In the genomic region with DNA sequence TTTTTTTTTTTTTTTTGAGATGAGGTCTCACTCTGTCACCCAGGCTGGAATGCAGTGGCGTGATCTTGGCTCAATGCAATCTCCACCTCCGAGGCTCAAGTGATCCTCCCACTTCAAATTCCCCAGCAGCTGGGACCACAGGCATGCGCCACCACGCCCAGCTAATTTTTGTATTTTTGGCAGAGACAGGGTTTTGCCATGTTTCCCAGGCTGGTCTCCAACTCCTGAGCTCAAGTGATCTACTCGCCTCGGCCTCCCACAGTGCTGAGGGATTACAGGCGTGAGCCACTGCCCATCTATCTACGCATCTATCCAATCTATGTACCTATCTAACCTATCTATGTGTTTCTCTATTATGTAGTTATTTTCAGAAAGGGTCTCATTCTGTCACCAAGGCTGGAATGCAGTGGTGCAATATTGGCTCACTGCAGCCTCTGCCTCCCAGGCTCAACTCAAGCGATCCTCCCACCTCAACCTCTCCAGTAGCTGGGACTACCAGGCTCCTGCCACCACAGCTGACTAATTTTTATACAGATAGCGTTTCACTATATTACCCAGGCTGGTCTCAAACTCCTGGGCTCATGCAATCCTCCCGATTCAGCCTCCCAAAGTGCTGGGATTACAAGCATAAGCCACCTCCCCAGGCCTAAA, we compare ENCODE assay signal across 10 cellular contexts. TPM values are rescaled to one million over a fixed set of nuclear protein-coding genes. Genes with fewer than 3 reads are reported as not detected.
A peak's percentile ranks its signal among the peaks of the same experiment; 100 is the strongest.
DNase-seq lines count a peak whose midpoint lies in the region; ATAC-seq, FAIRE-seq and TF ChIP-seq lines count a peak whose summit lies in the region.
"Had no signal": no experiment of that assay in that cellular context is flagged by ENCODE, and none has a peak within 500 bp of the region (broad histone marks: within the 10 kb centered on the region; RNA-seq: fewer than 3 reads in every experiment).

No MANE protein-coding gene starts in this region.

- intact Hi-C loops in upper lobe of right lung (cut with DNase I) (no loop called here), vagina (cut with DNase I) (no loop called here)

- peaks cover 90% of the 10 kb centered on the region for H4K20me1 ChIP-seq in astrocyte (ENCODE audit: insufficient read depth, low read length)

- H3K9me3 ChIP-seq in astrocyte (ENCODE audit: insufficient read depth, low read depth, low read length): no peaks in the 10 kb centered on the region
- no peaks in the 10 kb centered on the region for H3K9me3 ChIP-seq in upper lobe of right lung
- H3K9me3 ChIP-seq in vagina: no peaks in the 10 kb centered on the region

- H3K27ac ChIP-seq in astrocyte (ENCODE audit: low read depth, low read length) (peak overlapping the region; percentile 85), upper lobe of right lung (peak overlapping the region; percentile 3), vagina (no peak overlapping the region)

- H3K79me2 ChIP-seq in astrocyte (ENCODE audit: insufficient read depth, low read length): peaks cover 100% of the 10 kb centered on the region

- ATAC-seq in upper lobe of right lung: peak; percentile 89

- peaks cover 11% of the 10 kb centered on the region for H3K36me3 Mint-ChIP-seq in activated naive CD4-positive, alpha-beta T cell treated with anti-CD3 and anti-CD28 coated beads, Interleukin-2, amount 50 U/mL, for 24 hours
- H3K36me3 Mint-ChIP-seq in astrocyte (ENCODE audit: low read depth, unreplicated experiment): peaks cover 10% of the 10 kb centered on the region
- H3K36me3 Mint-ChIP-seq in nephron progenitor cell (ENCODE audit: low read depth): peaks cover 51% of the 10 kb centered on the region

- no peak for TF ChIP-seq CTCF in astrocyte (IDR thresholded peaks at IDR 0.05; ENCODE audit: insufficient read depth, low read depth, low read length)
- TF ChIP-seq CTCF in upper lobe of right lung (IDR thresholded peaks at IDR 0.05): no peak
- no peak for TF ChIP-seq CTCF in nephron progenitor cell (IDR thresholded peaks at IDR 0.05)
- no peak for TF ChIP-seq CTCF in vagina (IDR thresholded peaks at IDR 0.05)

- no peak overlapping the region for H3K4me3 ChIP-seq in astrocyte (ENCODE audit: insufficient read depth, low read depth, low read length)
- H3K4me3 ChIP-seq in upper lobe of right lung: no peak overlapping the region
- H3K4me3 ChIP-seq in vagina: no peak overlapping the region

- H3K4me1 ChIP-seq in astrocyte (ENCODE audit: insufficient read depth, low read length) (peaks cover 15% of the 10 kb centered on the region), upper lobe of right lung (peaks cover 26% of the 10 kb centered on the region), vagina (peaks cover 40% of the 10 kb centered on the region)

- no peak for FAIRE-seq in astrocyte (lab: Jason Lieb, UNC)

- no peaks in the 10 kb centered on the region for H3K9me3 Mint-ChIP-seq in activated naive CD4-positive, alpha-beta T cell treated with anti-CD3 and anti-CD28 coated beads, Interleukin-2, amount 50 U/mL, for 24 hours
- H3K9me3 Mint-ChIP-seq in astrocyte (ENCODE audit: unreplicated experiment): no peaks in the 10 kb centered on the region
- peaks cover 22% of the 10 kb centered on the region for H3K9me3 Mint-ChIP-seq in nephron progenitor cell
- H3K9me3 Mint-ChIP-seq: neural crest cell had no signal

- no peaks in the 10 kb centered on the region for H3K27me3 Mint-ChIP-seq in activated naive CD4-positive, alpha-beta T cell treated with anti-CD3 and anti-CD28 coated beads, Interleukin-2, amount 50 U/mL, for 24 hours
- H3K27me3 Mint-ChIP-seq in astrocyte (ENCODE audit: low read depth, unreplicated experiment): no peaks in the 10 kb centered on the region
- H3K27me3 Mint-ChIP-seq in nephron progenitor cell (ENCODE audit: low read depth, poor library complexity): no peaks in the 10 kb centered on the region

- peak overlapping the region; percentile 79 for H3K27ac Mint-ChIP-seq in activated naive CD4-positive, alpha-beta T cell treated with anti-CD3 and anti-CD28 coated beads, Interleukin-2, amount 50 U/mL, for 24 hours
- H3K27ac Mint-ChIP-seq in astrocyte (ENCODE audit: unreplicated experiment): peak overlapping the region; percentile 98
- H3K27ac Mint-ChIP-seq in nephron progenitor cell: no peak overlapping the region

- H2AFZ ChIP-seq in astrocyte (ENCODE audit: low read depth, low read length): no peak overlapping the region

- H3K4me2 ChIP-seq in astrocyte (ENCODE audit: low read length): peak overlapping the region; percentile 70

- TF ChIP-seq POLR2A in vagina (IDR thresholded peaks at IDR 0.05): no peak

- H3K36me3 ChIP-seq in astrocyte (ENCODE audit: insufficient read depth, low read length): peaks cover 17% of the 10 kb centered on the region
- H3K36me3 ChIP-seq in upper lobe of right lung: peaks cover 23% of the 10 kb centered on the region
- H3K36me3 ChIP-seq in vagina: peaks cover 0 to 20% of the 10 kb centered on the region in 2 donors

- no peak overlapping the region for H3K4me3 Mint-ChIP-seq in activated naive CD4-positive, alpha-beta T cell treated with anti-CD3 and anti-CD28 coated beads, Interleukin-2, amount 50 U/mL, for 24 hours
- H3K4me3 Mint-ChIP-seq in astrocyte (ENCODE audit: unreplicated experiment) (peak overlapping the region; percentile 40), nephron progenitor cell (no peak overlapping the region)
- H3K4me3 Mint-ChIP-seq: neural crest cell had no signal

- no peak for DNase-seq in activated naive CD4-positive, alpha-beta T cell (lab: John Stamatoyannopoulos, UW)
- DNase-seq in astrocyte (ENCODE audit: low read depth) (peak; percentile 91), kidney tubule cell (ENCODE audit: low spot score) (peak; percentile 37), upper lobe of right lung (peak; percentile 73), NOMO-1 treated with DMSO at 0.1 percent for 48 hours (lab: John Stamatoyannopoulos, UW; ENCODE audit: unreplicated experiment) (no peak), nephron progenitor cell (no peak), vagina (ENCODE audit: extremely low spot score in 2 of 2) (no peak)
- DNase-seq: dermis blood vessel endothelial cell had no signal

- H3K4me1 Mint-ChIP-seq in activated naive CD4-positive, alpha-beta T cell treated with anti-CD3 and anti-CD28 coated beads, Interleukin-2, amount 50 U/mL, for 24 hours: peaks cover 61% of the 10 kb centered on the region
- H3K4me1 Mint-ChIP-seq in astrocyte (ENCODE audit: low read depth, unreplicated experiment) (peaks cover 10% of the 10 kb centered on the region), nephron progenitor cell (peaks cover 4% of the 10 kb centered on the region)

- H3K27me3 ChIP-seq in astrocyte (ENCODE audit: insufficient read depth, low read length) (no peaks in the 10 kb centered on the region), upper lobe of right lung (no peaks in the 10 kb centered on the region), vagina (no peaks in the 10 kb centered on the region)

- H3K9ac ChIP-seq in astrocyte (ENCODE audit: low read length): peak overlapping the region; percentile 39

RNA-seq across cellular contexts. Expression of gene GPX1, which starts 20.2 kb away (rescaled TPM):
- total RNA-seq in astrocyte: 208 and 268 TPM in 2 replicates
- total RNA-seq in upper lobe of right lung: 415 TPM
- 326 TPM for total RNA-seq in vagina

RNA-seq across cellular contexts. Expression of gene RHOA, which starts 33.4 kb away (rescaled TPM):
- total RNA-seq in astrocyte (538 and 553 TPM in 2 replicates), upper lobe of right lung (543 TPM), vagina (377 TPM)

RNA-seq across cellular contexts. Expression of gene TCTA, which starts 33.8 kb away (rescaled TPM):
- total RNA-seq in astrocyte (14.7 and 15.3 TPM in 2 replicates), upper lobe of right lung (38.1 TPM), vagina (16.7 TPM)

RNA-seq across cellular contexts. Expression of gene USP4, which starts 38.5 kb away (rescaled TPM):
- 31.8 and 33.8 TPM in 2 replicates for total RNA-seq in astrocyte
- 69.6 TPM for total RNA-seq in upper lobe of right lung
- 45.2 TPM for total RNA-seq in vagina

RNA-seq across cellular contexts. Expression of gene AMT, which starts 43.9 kb away (rescaled TPM):
- total RNA-seq in astrocyte (4.0 and 5.2 TPM in 2 replicates), upper lobe of right lung (9.0 TPM), vagina (6.1 TPM)

Comparison
In these comparisons a context has a peak if more than half of its experiments do, and no peak if none do; other contexts are left out.
1. DNase-seq: peak in astrocyte (single experiment), kidney tubule cell (single experiment) and upper lobe of right lung (single experiment); none in activated naive CD4-positive, alpha-beta T cell (0 of 4), NOMO-1 treated with DMSO at 0.1 percent for 48 hours (single experiment), nephron progenitor cell (single experiment) and vagina (0 of 2).